ENCODE assay signal across 13 cellular contexts in the genomic region with DNA sequence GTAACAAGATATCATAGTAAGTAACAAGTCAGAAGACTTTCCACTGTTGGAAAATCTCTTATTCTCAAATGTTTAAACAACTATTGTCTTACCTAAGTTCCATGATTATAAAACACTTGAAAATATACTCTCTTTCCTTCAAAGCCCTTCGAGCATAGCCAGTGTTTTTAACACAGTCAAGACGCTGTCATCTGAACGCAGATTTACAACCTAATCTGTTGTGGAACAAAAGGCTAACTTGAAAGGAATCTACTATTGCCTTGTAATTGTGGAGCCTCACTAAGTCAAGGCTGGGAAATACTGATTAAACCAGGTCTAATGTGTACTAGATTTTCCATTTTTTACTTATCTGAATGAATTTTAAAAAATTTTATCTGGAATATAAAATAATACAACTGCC.
A peak's percentile ranks its signal among the peaks of the same experiment; 100 is the strongest.
DNase-seq lines count a peak whose midpoint lies in the region.
"Had no signal": no experiment of that assay in that cellular context is flagged by ENCODE, and none has a peak within 500 bp of the region (broad histone marks: within the 10 kb centered on the region; RNA-seq: fewer than 3 reads in every experiment).

No MANE protein-coding gene starts in this region.

- H3K9me3 ChIP-seq in neuronal stem cell (replicated peaks in 1 of 2; ENCODE audit: control insufficient read depth in 2 of 2, insufficient read depth in 1 of 2, low read depth in 1 of 2, low read length in 2 of 2): no peaks in the 10 kb centered on the region
- H3K9me3 ChIP-seq: BLaER1 treated with 17β-estradiol and CSF1 and Interleukin-3, amounts not matched to agents 10 nM and 100 nM had no signal

- no peak overlapping the region for H3K23ac ChIP-seq in neuronal stem cell (ENCODE audit: low read depth, low read length, poor library complexity)

- no peaks in the 10 kb centered on the region for H3K4me1 ChIP-seq in neuronal stem cell (ENCODE audit: control insufficient read depth in 2 of 2, insufficient read depth in 1 of 2, low read depth in 1 of 2, low read length in 2 of 2)
- H3K4me1 ChIP-seq: BLaER1 treated with 17β-estradiol and CSF1 and Interleukin-3, amounts not matched to agents 10 nM and 100 nM had no signal

- no peak overlapping the region for H3K4me3 ChIP-seq in neuronal stem cell (ENCODE audit: low read length in 2 of 2)
- H3K4me3 ChIP-seq: BLaER1 treated with 17β-estradiol and CSF1 and Interleukin-3, amounts not matched to agents 10 nM and 100 nM; GM23248 had no signal

- H3K27me3 ChIP-seq in neuronal stem cell (ENCODE audit: control insufficient read depth in 3 of 3, insufficient read depth in 3 of 3, low read depth in 1 of 3, low read length in 3 of 3): peaks cover 0 to 2% (median 0%) of the 10 kb centered on the region in 3 experiments
- H3K27me3 ChIP-seq: BLaER1 treated with 17β-estradiol and CSF1 and Interleukin-3, amounts not matched to agents 10 nM and 100 nM had no signal

- H2AK5ac ChIP-seq in neuronal stem cell (ENCODE audit: low read depth, low read length): no peak overlapping the region

- no peak overlapping the region for H3K9ac ChIP-seq in neuronal stem cell (ENCODE audit: low read depth, low read length, poor library complexity)
- H3K9ac ChIP-seq: BLaER1 treated with 17β-estradiol and CSF1 and Interleukin-3, amounts not matched to agents 10 nM and 100 nM; GM23248 had no signal

- no peaks in the 10 kb centered on the region for H3K36me3 ChIP-seq in neuronal stem cell (replicated peaks in 1 of 2; ENCODE audit: control insufficient read depth in 2 of 2, insufficient read depth in 2 of 2, low read length in 2 of 2)
- H3K36me3 ChIP-seq: BLaER1 treated with 17β-estradiol and CSF1 and Interleukin-3, amounts not matched to agents 10 nM and 100 nM had no signal

- H4K91ac ChIP-seq in neuronal stem cell (ENCODE audit: low read depth, low read length, poor library complexity): no peak overlapping the region

- no peak overlapping the region for H2BK5ac ChIP-seq in neuronal stem cell (ENCODE audit: low read length)

- H2BK15ac ChIP-seq in neuronal stem cell (ENCODE audit: low read length): no peak overlapping the region

- DNase-seq in NCI-H1436 (lab: John Stamatoyannopoulos, UW) (peak; percentile 18), NCI-H1436 treated with DMSO at 0.1 percent for 48 hours (lab: John Stamatoyannopoulos, UW) (no peak), NCI-H69 (lab: John Stamatoyannopoulos, UW) (peak; percentile 45), neuronal stem cell (ENCODE audit: low spot score) (no peak), GM03348 (ENCODE audit: low spot score) (no peak)
- no peak for DNase-seq in stimulated activated CD4-positive, alpha-beta T cell treated with anti-CD3 and anti-CD28 coated beads, Interleukin-12 subunit alpha, Interleukin-12 subunit beta, amount 100 ng/mL, for 4 hours
- DNase-seq in stimulated activated CD4-positive, alpha-beta T cell treated with anti-CD3 and anti-CD28 coated beads, Interleukin-15, amount 100 ng/mL, for 24 hours: no peak
- DNase-seq: 8988T; ACHN; CD4-positive, CD25-positive, alpha-beta regulatory T cell; DMS79; GM23248 had no signal

- H3K4ac ChIP-seq in neuronal stem cell (ENCODE audit: low read length): no peak overlapping the region

- no peak overlapping the region for H2BK12ac ChIP-seq in neuronal stem cell (ENCODE audit: low read length)

- no peak overlapping the region for H3K4me2 ChIP-seq in neuronal stem cell (ENCODE audit: insufficient read depth, low read length, poor library complexity, severe bottlenecking)
- H3K4me2 ChIP-seq: BLaER1 treated with 17β-estradiol and CSF1 and Interleukin-3, amounts not matched to agents 10 nM and 100 nM had no signal

- no peaks in the 10 kb centered on the region for H3K79me1 ChIP-seq in neuronal stem cell (ENCODE audit: low read depth, low read length)

- no peak overlapping the region for H4K8ac ChIP-seq in neuronal stem cell (ENCODE audit: low read depth, low read length)

- WGBS in neuronal stem cell (ENCODE audit: extremely low coverage in 2 of 2, insufficient read length in 2 of 2, insufficient replicate concordance in 1 of 2), 2 donors: no CpG with 5 or more reads among the region's 3 CpGs

- H3K18ac ChIP-seq in neuronal stem cell (ENCODE audit: low read length): no peak overlapping the region

- H2BK120ac ChIP-seq in neuronal stem cell (ENCODE audit: low read depth, low read length): no peak overlapping the region

- H3K27ac ChIP-seq in neuronal stem cell (replicated peaks; ENCODE audit: low read length): no peak overlapping the region
- H3K27ac ChIP-seq: BLaER1 treated with 17β-estradiol and CSF1 and Interleukin-3, amounts not matched to agents 10 nM and 100 nM; GM23248 had no signal

- H3K14ac ChIP-seq in neuronal stem cell (ENCODE audit: low read length): no peak overlapping the region

- peak overlapping the region; percentile 14 for H2AFZ ChIP-seq in neuronal stem cell (ENCODE audit: low read length)
- H2AFZ ChIP-seq: GM23248 had no signal

Comparison
In these comparisons a context has a peak if more than half of its experiments do, and no peak if none do; other contexts are left out.
1. DNase-seq: peak in NCI-H1436 (single experiment) and NCI-H69 (single experiment); none in NCI-H1436 treated with DMSO at 0.1 percent for 48 hours (single experiment), neuronal stem cell (single experiment), stimulated activated CD4-positive, alpha-beta T cell treated with anti-CD3 and anti-CD28 coated beads, Interleukin-12 subunit alpha, Interleukin-12 subunit beta, amount 100 ng/mL, for 4 hours (single experiment), stimulated activated CD4-positive, alpha-beta T cell treated with anti-CD3 and anti-CD28 coated beads, Interleukin-15, amount 100 ng/mL, for 24 hours (single experiment) and GM03348 (single experiment).